ENCODE assay signal across 1 cellular context in genomic region chr14:60980811-60981625, GRCh38.
TF ChIP-seq lines count a peak whose summit lies in the region.

Gene SLC38A6 (plus strand): TSS chr14:60981245. CDS start chr14:60981278, 33 bp downstream.
Gene TRMT5 (minus strand): TSS chr14:60981079. CDS start chr14:60980973, 106 bp downstream.

TF ChIP-seq in HCT116, 20 proteins besides CTCF, POLR2A, EP300 and RAD21 (continued from another document):
- TF ChIP-seq REST (IDR thresholded peaks at IDR 0.05; ENCODE audit: low read depth) = no peak
- TF ChIP-seq TCF7L2 (IDR thresholded peaks at IDR 0.05; ENCODE audit: borderline replicate concordance, extremely low read depth, insufficient read depth, insufficient read length) = peak; percentile 45
- TF ChIP-seq ZNF274 (IDR thresholded peaks at IDR 0.05; ENCODE audit: low read depth, low read length) = no peak
